Comparison of ENCODE assay signal across 8 cellular contexts in the genomic region with DNA sequence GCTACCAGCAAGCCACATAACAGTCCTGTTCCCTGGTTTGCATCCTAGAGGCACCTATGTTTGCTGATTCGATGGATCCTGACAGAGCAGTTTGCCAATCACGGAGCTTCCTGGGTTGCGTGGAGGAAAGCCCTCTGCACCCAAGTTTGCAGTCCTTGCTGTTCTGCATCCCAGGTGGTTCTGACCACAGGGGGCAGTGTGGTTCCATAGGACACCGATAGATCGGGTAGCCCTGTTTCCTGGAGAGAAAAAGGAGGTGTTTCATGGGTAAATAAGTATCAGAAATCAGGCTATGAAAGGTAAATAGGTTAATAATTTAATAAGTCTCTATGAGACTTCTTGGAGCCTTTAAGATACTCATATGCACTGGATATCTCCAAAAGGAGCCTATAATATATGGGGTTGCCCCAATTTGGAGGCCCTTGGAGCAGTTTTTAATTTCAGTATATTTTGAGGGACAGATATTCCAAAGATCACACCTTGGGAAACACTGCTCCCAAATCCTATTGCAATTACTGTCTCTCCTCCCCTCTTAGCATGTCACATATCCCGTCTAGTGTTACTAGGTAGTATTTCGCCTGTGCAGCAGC.
DNase-seq lines count a peak whose midpoint lies in the region; ATAC-seq, FAIRE-seq and TF ChIP-seq lines count a peak whose summit lies in the region.

No MANE protein-coding gene starts in this region.

- in situ Hi-C loops in Panc1 (cut with HindIII; ENCODE audit: low pct_unique_long_range_greater_than_20kb, low sequenced_read_pairs): no loop called here

- intact Hi-C loops in Panc1 (cut with micrococcal nuclease; ENCODE audit: unreplicated experiment): loop anchor here (5.0 kb wide), 1 partner anchor 204 kb away; no protein-coding TSS in a partner anchor
- intact Hi-C loops in ascending aorta (cut with DNase I): loop anchor here (1.0 to 5.0 kb wide), 4 partner anchors 49 to 245 kb away; partner anchors contain the start of gene TPM1

- H3K27me3 ChIP-seq in Panc1 (ENCODE audit: control insufficient read depth, insufficient read depth, low read length): no peaks in the 10 kb centered on the region
- H3K27me3 ChIP-seq in ascending aorta: no peaks in the 10 kb centered on the region

- CTCF ChIA-PET in Panc1 (lab: Charles Lee): interaction anchor here (0.6 to 1.1 kb wide), 3 partner anchors 66 to 652 kb away, joined by 3 to 7 read pairs (median 6); no protein-coding TSS in a partner anchor

- H3K4me1 ChIP-seq in Panc1 (ENCODE audit: control insufficient read depth, insufficient read depth, low read length) (peaks cover 39% of the 10 kb centered on the region), ascending aorta (peaks cover 0 to 13% of the 10 kb centered on the region in 2 donors)

- no peak for FAIRE-seq in GM19239 (lab: Jason Lieb, UNC)

- peak; percentile 74 for ATAC-seq in Panc1
- ATAC-seq in GM18907 (IDR thresholded peaks at IDR 0.05; ENCODE audit: unreplicated experiment): no peak
- ATAC-seq in GM19463 (IDR thresholded peaks at IDR 0.05; ENCODE audit: unreplicated experiment): no peak

- no TSS peak for BruUV-seq in Panc1 (replicated peaks; lab: Mats Ljungman, UMichigan)

- H3K9me3 ChIP-seq in Panc1 (ENCODE audit: control insufficient read depth, insufficient read depth, low read depth, low read length): no peaks in the 10 kb centered on the region
- H3K9me3 ChIP-seq in ascending aorta: no peaks in the 10 kb centered on the region

- TF ChIP-seq CTCF in Panc1 (IDR thresholded peaks at IDR 0.05) (peak; percentile 85), ascending aorta (IDR thresholded peaks at IDR 0.05) (peak; percentile 67 to 85 (median 78))

- H3K36me3 ChIP-seq in Panc1 (ENCODE audit: control insufficient read depth, insufficient read depth, low read length): no peaks in the 10 kb centered on the region
- no peaks in the 10 kb centered on the region for H3K36me3 ChIP-seq in ascending aorta

- H3K4me3 ChIP-seq in Panc1 (ENCODE audit: low read depth in 2 of 2, low read length in 2 of 2): no peak overlapping the region
- H3K4me3 ChIP-seq in ascending aorta: no peak overlapping the region

- H3K27ac ChIP-seq in Panc1 (ENCODE audit: low read length): peak overlapping the region; percentile 48; the same call in 1 of the 2 replicates
- H3K27ac ChIP-seq in ascending aorta: no peak overlapping the region

- POLR2A ChIA-PET in Panc1 (lab: Charles Lee): no interaction called here

- DNase-seq in AG08395 (ENCODE audit: low spot score) (peak; percentile 24), GM19239 (ENCODE audit: insufficient read length, low spot score) (peak; percentile 18), Panc1 (ENCODE audit: low read depth, low spot score) (peak; percentile 52), ascending aorta (ENCODE audit: low spot score in 2 of 2) (peak in 1 of 2 donors; percentile 85), iPS DF 19.7 (ENCODE audit: low read depth, low spot score) (peak; percentile 68)
- peak; percentile 33 to 38 (median 33) for DNase-seq in stimulated activated CD4-positive, alpha-beta T cell treated with anti-CD3 and anti-CD28 coated beads, Interleukin-12 subunit alpha, Interleukin-12 subunit beta, amount 100 ng/mL, for 48 hours (ENCODE audit: low read depth in 2 of 3, low spot score in 1 of 3)
